In genomic region chr2:222946700-222947278, GRCh38 we compare ENCODE assay signal across 2 cellular contexts.
TF ChIP-seq lines count a peak whose summit lies in the region.

No MANE protein-coding gene starts in this region.

TF ChIP-seq in K562, 482 proteins besides CTCF, POLR2A, EP300 and RAD21:
- TF ChIP-seq HNRNPUL1 (IDR thresholded peaks at IDR 0.05; ENCODE audit: low read length) (no peak), ZNF3 (CRISPR knock-in tag; IDR thresholded peaks at IDR 0.05) (no peak), NCOR1 (IDR thresholded peaks at IDR 0.05) (no peak), ETS1 (conservative IDR thresholded peaks at IDR 0.05; ENCODE audit: control insufficient read depth, low read depth, low read length) (no peak), KHSRP (IDR thresholded peaks at IDR 0.05) (no peak), KAT2B (IDR thresholded peaks at IDR 0.05; ENCODE audit: low read depth, low read length) (no peak), PHF20 (IDR thresholded peaks at IDR 0.05; ENCODE audit: partially characterized antibody) (no peak), SMAD1 (IDR thresholded peaks at IDR 0.05; ENCODE audit: low read depth, low read length, partially characterized antibody) (no peak), MYNN (IDR thresholded peaks at IDR 0.05) (no peak), MYNN (CRISPR knock-in tag; IDR thresholded peaks at IDR 0.05) (no peak), MTA1 (IDR thresholded peaks at IDR 0.05; ENCODE audit: borderline replicate concordance) (no peak), HOXB6 (CRISPR knock-in tag; IDR thresholded peaks at IDR 0.05; ENCODE audit: borderline replicate concordance) (no peak), XRCC5 (IDR thresholded peaks at IDR 0.05; ENCODE audit: low read depth, low read length) (no peak), NUFIP1 (IDR thresholded peaks at IDR 0.05; ENCODE audit: partially characterized antibody) (no peak)

TF ChIP-seq in HepG2, 621 proteins besides CTCF, POLR2A, EP300 and RAD21:
- TF ChIP-seq EEA1 (CRISPR knock-in tag; IDR thresholded peaks at IDR 0.05; ENCODE audit: borderline replicate concordance) (no peak), ATRX (CRISPR knock-in tag; IDR thresholded peaks at IDR 0.05; ENCODE audit: borderline replicate concordance) (no peak), RBM22 (optimal IDR thresholded peaks at IDR 0.05; ENCODE audit: low read length) (peak; percentile 100), ZNF790 (CRISPR knock-in tag; IDR thresholded peaks at IDR 0.05; ENCODE audit: borderline replicate concordance) (no peak), PRDM4 (CRISPR knock-in tag; IDR thresholded peaks at IDR 0.05; ENCODE audit: borderline replicate concordance) (no peak), MBD4 (IDR thresholded peaks at IDR 0.05; ENCODE audit: borderline replicate concordance, low read length) (peak; percentile 13; the same call in 1 of the 2 replicates), POLR2AphosphoS2 (IDR thresholded peaks at IDR 0.05; ENCODE audit: low read depth, low read length) (peak; percentile 86), ZNF670 (CRISPR knock-in tag; IDR thresholded peaks at IDR 0.05; ENCODE audit: borderline replicate concordance) (peak; percentile 46; the same call in 1 of the 2 replicates), SMYD3 (CRISPR knock-in tag; IDR thresholded peaks at IDR 0.05) (no peak), SCMH1 (CRISPR knock-in tag; IDR thresholded peaks at IDR 0.05; ENCODE audit: borderline replicate concordance) (no peak), ZSCAN31 (CRISPR knock-in tag; IDR thresholded peaks at IDR 0.05; ENCODE audit: low read depth) (no peak), SOX13 (IDR thresholded peaks at IDR 0.05) (no peak), SOX13 (CRISPR knock-in tag; conservative IDR thresholded peaks at IDR 0.05 in 1 of 2, IDR thresholded peaks at IDR 0.05 in 1 of 2) (0 out of 4 replicates have a peak, but pooled peaks of 1 of the 2 experiments have one; percentile 30), ZNF142 (CRISPR knock-in tag; IDR thresholded peaks at IDR 0.05) (no peak), TBX2 (CRISPR knock-in tag; IDR thresholded peaks at IDR 0.05; ENCODE audit: borderline replicate concordance) (0 out of 2 replicates have a peak, but pooled peaks have one; percentile 18), PAF1 (CRISPR knock-in tag; IDR thresholded peaks at IDR 0.05) (peak; percentile 85; the same call in 1 of the 2 replicates), FOXK1 (CRISPR knock-in tag; IDR thresholded peaks at IDR 0.05; ENCODE audit: borderline replicate concordance, low read depth) (no peak), KDM2A (CRISPR knock-in tag; IDR thresholded peaks at IDR 0.05; ENCODE audit: borderline replicate concordance, low read depth) (peak; percentile 62; the same call in 1 of the 2 replicates), HMGA1 (CRISPR knock-in tag; conservative IDR thresholded peaks at IDR 0.05) (no peak), SSRP1 (CRISPR knock-in tag; IDR thresholded peaks at IDR 0.05) (peak; percentile 53; the same call in 1 of the 2 replicates), POLR2G (IDR thresholded peaks at IDR 0.05; ENCODE audit: low read depth, low read length) (peak; percentile 37; the same call in 1 of the 2 replicates), ZNF660 (CRISPR knock-in tag; IDR thresholded peaks at IDR 0.05; ENCODE audit: borderline replicate concordance, low read depth) (no peak), EZH2 (conservative IDR thresholded peaks at IDR 0.05; ENCODE audit: low read depth, low read length) (no peak), ZC3H13 (CRISPR knock-in tag; IDR thresholded peaks at IDR 0.05) (peak; percentile 27; the same call in 1 of the 2 replicates)
- TF ChIP-seq, protein P1, sequence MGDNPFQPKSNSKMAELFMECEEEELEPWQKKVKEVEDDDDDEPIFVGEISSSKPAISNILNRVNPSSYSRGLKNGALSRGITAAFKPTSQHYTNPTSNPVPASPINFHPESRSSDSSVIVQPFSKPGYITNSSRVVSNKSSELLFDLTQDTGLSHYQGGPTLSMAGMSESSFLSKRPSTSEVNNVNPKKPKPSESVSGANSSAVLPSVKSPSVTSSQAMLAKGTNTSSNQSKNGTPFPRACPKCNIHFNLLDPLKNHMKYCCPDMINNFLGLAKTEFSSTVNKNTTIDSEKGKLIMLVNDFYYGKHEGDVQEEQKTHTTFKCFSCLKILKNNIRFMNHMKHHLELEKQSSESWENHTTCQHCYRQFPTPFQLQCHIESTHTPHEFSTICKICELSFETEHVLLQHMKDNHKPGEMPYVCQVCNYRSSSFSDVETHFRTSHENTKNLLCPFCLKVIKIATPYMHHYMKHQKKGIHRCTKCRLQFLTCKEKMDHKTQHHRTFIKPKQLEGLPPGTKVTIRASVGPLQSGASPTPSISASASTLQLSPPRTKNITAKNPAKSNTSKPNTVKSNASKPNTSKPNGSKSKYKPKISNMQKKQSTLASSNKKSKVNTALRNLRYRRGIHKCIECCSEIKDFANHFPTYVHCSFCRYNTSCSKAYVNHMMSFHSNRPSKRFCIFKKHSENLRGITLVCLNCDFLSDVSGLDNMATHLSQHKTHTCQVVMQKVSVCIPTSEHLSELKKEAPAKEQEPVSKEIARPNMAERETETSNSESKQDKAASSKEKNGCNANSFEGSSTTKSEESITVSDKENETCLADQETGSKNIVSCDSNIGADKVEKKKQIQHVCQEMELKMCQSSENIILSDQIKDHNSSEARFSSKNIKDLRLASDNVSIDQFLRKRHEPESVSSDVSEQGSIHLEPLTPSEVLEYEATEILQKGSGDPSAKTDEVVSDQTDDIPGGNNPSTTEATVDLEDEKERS (CRISPR knock-in tag; IDR thresholded peaks at IDR 0.05): 0 out of 2 replicates have a peak, but pooled peaks have one; percentile 18
TF ChIP-seq in HepG2: peak in this region for 12.
